31 cellular contexts compared by ENCODE assay signal in genomic region chr11:129885381-129885780, GRCh38.
"Had no signal": no experiment of that assay in that cellular context is flagged by ENCODE, and none has a peak within 500 bp of the region (broad histone marks: within the 10 kb centered on the region; RNA-seq: fewer than 3 reads in every experiment).

No MANE protein-coding gene starts in this region.

- H3K4me3 ChIP-seq: adrenal gland, ascending aorta, body of pancreas, breast epithelium, cardiac muscle cell had no signal

- DNase-seq: activated effector memory CD4-positive, alpha-beta T cell treated with anti-CD3 and anti-CD28 coated beads, Interleukin-2, amount 50 U/mL, for 16 hours; activated effector memory CD4-positive, alpha-beta T cell treated with Interleukin-2 at 50 U/mL for 16 hours; activated gamma-delta T cell; activated gamma-delta T cell treated with Interleukin-2 at 50 U/mL for 16 hours; activated naive CD4-positive, alpha-beta T cell; activated naive CD4-positive, alpha-beta T cell treated with anti-CD3 and anti-CD28 coated beads for 36 hours; activated naive CD4-positive, alpha-beta T cell treated with anti-CD3 and anti-CD28 coated beads, Interleukin-2, amount 10 ng/mL, durations not matched to agents 7 days and 5 days; activated naive CD4-positive, alpha-beta T cell treated with anti-CD3 and anti-CD28 coated beads, Interleukin-2, amount 50 U/mL, for 16 hours; activated naive CD4-positive, alpha-beta T cell treated with Interleukin-2 at 50 U/mL for 16 hours; activated naive CD8-positive, alpha-beta T cell treated with anti-CD3 and anti-CD28 coated beads for 36 hours; activated naive CD8-positive, alpha-beta T cell treated with anti-CD3 and anti-CD28 coated beads, Interleukin-2, amount 10 ng/mL, durations not matched to agents 7 days and 5 days; activated naive CD8-positive, alpha-beta T cell treated with anti-CD3 and anti-CD28 coated beads, Interleukin-2, amount 50 U/mL, for 24 hours; activated T-cell treated with anti-CD3 and anti-CD28 coated beads, Interleukin-2, amount 50 U/mL, for 24 hours; activated T-cell treated with anti-CD3 and anti-CD28 coated beads, Interleukin-2, amount 50 U/mL, for 4 hours; activated T-cell treated with anti-CD3 and anti-CD28 coated beads, Interleukin-2, amount 50 U/mL, for 48 hours; activated T-cell treated with anti-CD3 and anti-CD28 coated beads, Interleukin-2, amount 50 U/mL, for 72 hours; adrenal gland; amniotic stem cell; amygdala; anterior cingulate cortex; aorta; body of pancreas; brain microvascular endothelial cell; caudate nucleus; central memory CD4-positive, alpha-beta T cell; cerebellar nuclear complex had no signal

- H3K9me3 ChIP-seq: adrenal gland, ascending aorta, body of pancreas, breast epithelium had no signal

- H3K27me3 ChIP-seq: adrenal gland, ascending aorta, body of pancreas, brain microvascular endothelial cell, breast epithelium, cardiac muscle cell had no signal

- H3K4me1 ChIP-seq: adrenal gland, ascending aorta, body of pancreas, breast epithelium had no signal

- H3K27ac ChIP-seq: adrenal gland, ascending aorta, body of pancreas, brain microvascular endothelial cell, breast epithelium, cardiac muscle cell had no signal

- ATAC-seq: activated naive CD4-positive, alpha-beta T cell treated with anti-CD3 and anti-CD28 coated beads, Interleukin-2, amount 50 U/mL, for 72 hours; activated naive CD8-positive, alpha-beta T cell treated with anti-CD3 and anti-CD28 coated beads, Interleukin-2, amount 50 U/mL, for 24 hours; activated T-cell treated with anti-CD3 and anti-CD28 coated beads, Interleukin-2, amount 50 U/mL, for 4 hours; activated T-cell treated with anti-CD3 and anti-CD28 coated beads, Interleukin-2, amount 50 U/mL, for 72 hours; activated T-helper 17 cell treated with anti-CD3 and anti-CD28 coated beads, Interleukin-2, amount 50 U/mL, for 72 hours; body of pancreas had no signal
